In the genomic region with DNA sequence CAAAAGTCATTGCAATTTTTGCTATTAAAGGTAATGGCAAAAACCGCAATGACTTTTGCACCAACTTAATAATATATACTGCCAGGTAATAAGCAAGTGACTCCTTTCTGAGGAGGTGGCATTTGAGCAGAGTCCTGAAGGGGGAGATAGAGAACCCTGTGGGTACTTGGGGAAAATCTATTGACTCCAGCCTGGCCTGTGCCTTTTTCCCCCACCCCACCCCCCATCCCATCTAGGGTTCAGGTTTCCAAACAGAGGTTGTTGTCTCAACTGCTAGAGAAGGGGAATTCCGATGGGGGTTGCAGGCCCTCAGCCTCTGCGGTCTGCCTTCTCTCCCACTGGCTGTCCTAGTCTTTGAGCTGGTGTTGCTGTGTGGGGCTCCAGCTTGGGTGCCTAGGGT, we compare ENCODE assay signal across 8 cellular contexts. TPM values are rescaled to one million over a fixed set of nuclear protein-coding genes. Genes with fewer than 3 reads are reported as not detected.
A peak's percentile ranks its signal among the peaks of the same experiment; 100 is the strongest.
DNase-seq lines count a peak whose midpoint lies in the region; ATAC-seq, FAIRE-seq and TF ChIP-seq lines count a peak whose summit lies in the region.

No MANE protein-coding gene starts in this region.

- H3K4me1 ChIP-seq in NT2/D1 (ENCODE audit: insufficient read depth, insufficient read length), result peaks cover 6% of the 10 kb centered on the region

- H3K4me3 Mint-ChIP-seq in natural killer cell treated with Interleukin-12 subunit alpha and Interleukin-12 subunit beta and Interleukin-15 and Interleukin-18, amount 100 ng/mL, for 72 hours, result no peak overlapping the region

- no peaks in the 10 kb centered on the region for H3K27me3 Mint-ChIP-seq in natural killer cell treated with Interleukin-12 subunit alpha and Interleukin-12 subunit beta and Interleukin-15 and Interleukin-18, amount 100 ng/mL, for 72 hours

- H3K4me3 ChIP-seq in NT2/D1 (ENCODE audit: insufficient read length, low read depth) (no peak overlapping the region), brain microvascular endothelial cell (ENCODE audit: low read depth, low read length) (no peak overlapping the region)

- H3K9me3 Mint-ChIP-seq in natural killer cell treated with Interleukin-12 subunit alpha and Interleukin-12 subunit beta and Interleukin-15 and Interleukin-18, amount 100 ng/mL, for 72 hours, result no peaks in the 10 kb centered on the region

- no peak overlapping the region for H3K27ac ChIP-seq in brain microvascular endothelial cell

- in situ Hi-C loops in brain microvascular endothelial cell (cut with HindIII; ENCODE audit: low pct_ligation_motif_present, low sequenced_read_pairs), result no loop called here

- H3K4me1 Mint-ChIP-seq in natural killer cell treated with Interleukin-12 subunit alpha and Interleukin-12 subunit beta and Interleukin-15 and Interleukin-18, amount 100 ng/mL, for 72 hours (ENCODE audit: low read depth in 2 of 2), result peaks cover 0 to 10% of the 10 kb centered on the region in 2 donors

- no peak overlapping the region for H3K27ac Mint-ChIP-seq in natural killer cell treated with Interleukin-12 subunit alpha and Interleukin-12 subunit beta and Interleukin-15 and Interleukin-18, amount 100 ng/mL, for 72 hours

- DNase-seq in D721Med (ENCODE audit: insufficient read length, low spot score) (no peak), GM19240 (ENCODE audit: insufficient read length, low spot score) (peak; percentile 27), NT2/D1 (ENCODE audit: low read depth, low spot score) (peak; percentile 72), brain microvascular endothelial cell (peak; percentile 63), posterior cingulate gyrus (no peak), SK-N-DZ (ENCODE audit: low spot score) (no peak)
- no peak for DNase-seq in natural killer cell treated with Interleukin-12 subunit alpha and Interleukin-12 subunit beta and Interleukin-15 and Interleukin-18, amount 100 ng/mL, for 72 hours (ENCODE audit: low spot score)

- no peak for FAIRE-seq in D721Med (lab: Jason Lieb, UNC)

- intact Hi-C loops in posterior cingulate gyrus (cut with DNase I), result no loop called here

- H3K36me3 ChIP-seq in NT2/D1 (ENCODE audit: insufficient read depth, insufficient read length, low read length), result peaks cover 11% of the 10 kb centered on the region
- peaks cover 6% of the 10 kb centered on the region for H3K36me3 ChIP-seq in brain microvascular endothelial cell (replicated peaks)

- ATAC-seq in natural killer cell treated with Interleukin-12 subunit alpha and Interleukin-12 subunit beta and Interleukin-15 and Interleukin-18, amount 100 ng/mL, for 72 hours, result peak; percentile 60 to 67
- no peak for ATAC-seq in HG03097 (IDR thresholded peaks at IDR 0.05; ENCODE audit: low FRiP score, unreplicated experiment)

- H3K9ac ChIP-seq in NT2/D1 (ENCODE audit: insufficient read length, low read depth), result no peak overlapping the region

- no peaks in the 10 kb centered on the region for H3K36me3 Mint-ChIP-seq in natural killer cell treated with Interleukin-12 subunit alpha and Interleukin-12 subunit beta and Interleukin-15 and Interleukin-18, amount 100 ng/mL, for 72 hours

- peaks cover 8% of the 10 kb centered on the region; the same call in 1 of the 2 replicates for H3K9me3 ChIP-seq in NT2/D1 (ENCODE audit: insufficient read depth, low read length)

- TF ChIP-seq CTCF in D721Med (IDR thresholded peaks at IDR 0.05; ENCODE audit: insufficient read depth, missing control alignments) (peak; percentile 15), brain microvascular endothelial cell (IDR thresholded peaks at IDR 0.05; ENCODE audit: low read depth, low read length, missing control alignments) (peak; percentile 62)

- H3K27me3 ChIP-seq in NT2/D1 (ENCODE audit: insufficient read depth, insufficient read length) (no peaks in the 10 kb centered on the region), brain microvascular endothelial cell (replicated peaks) (no peaks in the 10 kb centered on the region)

RNA-seq across cellular contexts. Expression of a gene that starts 11.5 kb away (rescaled TPM):
- total RNA-seq in natural killer cell treated with Interleukin-12 subunit alpha and Interleukin-12 subunit beta and Interleukin-15 and Interleukin-18, amount 100 ng/mL, for 72 hours, result 1 to 10 TPM; 6.2 to 6.5 TPM
- polyA plus RNA-seq in SK-N-DZ (2014; cell fraction: cytosol; rRNA removed), result 6.4 and 6.8 TPM in 2 replicates
- polyA plus RNA-seq in SK-N-DZ (2014; cell fraction: nucleus; rRNA removed), result 1.7 and 2.3 TPM in 2 replicates

RNA-seq across cellular contexts. Expression of a gene that starts 24.9 kb away (rescaled TPM):
- 100 to 1,000 TPM; 322 to 576 TPM for total RNA-seq in natural killer cell treated with Interleukin-12 subunit alpha and Interleukin-12 subunit beta and Interleukin-15 and Interleukin-18, amount 100 ng/mL, for 72 hours
- polyA plus RNA-seq in SK-N-DZ (2014; cell fraction: cytosol; rRNA removed), result 125 and 137 TPM in 2 replicates
- 401 and 420 TPM in 2 replicates for polyA plus RNA-seq in SK-N-DZ (2014; cell fraction: nucleus; rRNA removed)

RNA-seq across cellular contexts. Expression of a gene that starts 32.3 kb away (rescaled TPM):
- total RNA-seq in natural killer cell treated with Interleukin-12 subunit alpha and Interleukin-12 subunit beta and Interleukin-15 and Interleukin-18, amount 100 ng/mL, for 72 hours, result 100 to 1,000 TPM in 1 of 2 donors, 10 to 100 TPM in 1; 79.1 to 140 TPM
- polyA plus RNA-seq in SK-N-DZ (2014; cell fraction: cytosol; rRNA removed), result 112 and 129 TPM in 2 replicates
- 104 and 119 TPM in 2 replicates for polyA plus RNA-seq in SK-N-DZ (2014; cell fraction: nucleus; rRNA removed)

RNA-seq across cellular contexts. Expression of a gene that starts 51.2 kb away (rescaled TPM):
- 100 to 1,000 TPM; 106 to 264 TPM for total RNA-seq in natural killer cell treated with Interleukin-12 subunit alpha and Interleukin-12 subunit beta and Interleukin-15 and Interleukin-18, amount 100 ng/mL, for 72 hours
- 0.16 TPM in 1 of 2 replicates, not detected in the other for polyA plus RNA-seq in SK-N-DZ (2014; cell fraction: cytosol; rRNA removed)
- polyA plus RNA-seq in SK-N-DZ (2014; cell fraction: nucleus; rRNA removed), result not detected in 2 replicates

Comparison
In these comparisons a context has a peak if more than half of its experiments do, and no peak if none do; other contexts are left out.
1. DNase-seq: peak in GM19240 (single experiment), NT2/D1 (single experiment) and brain microvascular endothelial cell (single experiment); none in D721Med (single experiment), natural killer cell treated with Interleukin-12 subunit alpha and Interleukin-12 subunit beta and Interleukin-15 and Interleukin-18, amount 100 ng/mL, for 72 hours (single experiment), posterior cingulate gyrus (0 of 10) and SK-N-DZ (single experiment).